1 cellular context compared by ENCODE assay signal in genomic region chr7:2774280-2774679, GRCh38.
TF ChIP-seq lines count a peak whose summit lies in the region.

No MANE protein-coding gene starts in this region.

TF ChIP-seq in GM23338, 12 proteins besides CTCF, POLR2A, EP300 and RAD21 (continued from another document):
- TF ChIP-seq, protein P1, sequence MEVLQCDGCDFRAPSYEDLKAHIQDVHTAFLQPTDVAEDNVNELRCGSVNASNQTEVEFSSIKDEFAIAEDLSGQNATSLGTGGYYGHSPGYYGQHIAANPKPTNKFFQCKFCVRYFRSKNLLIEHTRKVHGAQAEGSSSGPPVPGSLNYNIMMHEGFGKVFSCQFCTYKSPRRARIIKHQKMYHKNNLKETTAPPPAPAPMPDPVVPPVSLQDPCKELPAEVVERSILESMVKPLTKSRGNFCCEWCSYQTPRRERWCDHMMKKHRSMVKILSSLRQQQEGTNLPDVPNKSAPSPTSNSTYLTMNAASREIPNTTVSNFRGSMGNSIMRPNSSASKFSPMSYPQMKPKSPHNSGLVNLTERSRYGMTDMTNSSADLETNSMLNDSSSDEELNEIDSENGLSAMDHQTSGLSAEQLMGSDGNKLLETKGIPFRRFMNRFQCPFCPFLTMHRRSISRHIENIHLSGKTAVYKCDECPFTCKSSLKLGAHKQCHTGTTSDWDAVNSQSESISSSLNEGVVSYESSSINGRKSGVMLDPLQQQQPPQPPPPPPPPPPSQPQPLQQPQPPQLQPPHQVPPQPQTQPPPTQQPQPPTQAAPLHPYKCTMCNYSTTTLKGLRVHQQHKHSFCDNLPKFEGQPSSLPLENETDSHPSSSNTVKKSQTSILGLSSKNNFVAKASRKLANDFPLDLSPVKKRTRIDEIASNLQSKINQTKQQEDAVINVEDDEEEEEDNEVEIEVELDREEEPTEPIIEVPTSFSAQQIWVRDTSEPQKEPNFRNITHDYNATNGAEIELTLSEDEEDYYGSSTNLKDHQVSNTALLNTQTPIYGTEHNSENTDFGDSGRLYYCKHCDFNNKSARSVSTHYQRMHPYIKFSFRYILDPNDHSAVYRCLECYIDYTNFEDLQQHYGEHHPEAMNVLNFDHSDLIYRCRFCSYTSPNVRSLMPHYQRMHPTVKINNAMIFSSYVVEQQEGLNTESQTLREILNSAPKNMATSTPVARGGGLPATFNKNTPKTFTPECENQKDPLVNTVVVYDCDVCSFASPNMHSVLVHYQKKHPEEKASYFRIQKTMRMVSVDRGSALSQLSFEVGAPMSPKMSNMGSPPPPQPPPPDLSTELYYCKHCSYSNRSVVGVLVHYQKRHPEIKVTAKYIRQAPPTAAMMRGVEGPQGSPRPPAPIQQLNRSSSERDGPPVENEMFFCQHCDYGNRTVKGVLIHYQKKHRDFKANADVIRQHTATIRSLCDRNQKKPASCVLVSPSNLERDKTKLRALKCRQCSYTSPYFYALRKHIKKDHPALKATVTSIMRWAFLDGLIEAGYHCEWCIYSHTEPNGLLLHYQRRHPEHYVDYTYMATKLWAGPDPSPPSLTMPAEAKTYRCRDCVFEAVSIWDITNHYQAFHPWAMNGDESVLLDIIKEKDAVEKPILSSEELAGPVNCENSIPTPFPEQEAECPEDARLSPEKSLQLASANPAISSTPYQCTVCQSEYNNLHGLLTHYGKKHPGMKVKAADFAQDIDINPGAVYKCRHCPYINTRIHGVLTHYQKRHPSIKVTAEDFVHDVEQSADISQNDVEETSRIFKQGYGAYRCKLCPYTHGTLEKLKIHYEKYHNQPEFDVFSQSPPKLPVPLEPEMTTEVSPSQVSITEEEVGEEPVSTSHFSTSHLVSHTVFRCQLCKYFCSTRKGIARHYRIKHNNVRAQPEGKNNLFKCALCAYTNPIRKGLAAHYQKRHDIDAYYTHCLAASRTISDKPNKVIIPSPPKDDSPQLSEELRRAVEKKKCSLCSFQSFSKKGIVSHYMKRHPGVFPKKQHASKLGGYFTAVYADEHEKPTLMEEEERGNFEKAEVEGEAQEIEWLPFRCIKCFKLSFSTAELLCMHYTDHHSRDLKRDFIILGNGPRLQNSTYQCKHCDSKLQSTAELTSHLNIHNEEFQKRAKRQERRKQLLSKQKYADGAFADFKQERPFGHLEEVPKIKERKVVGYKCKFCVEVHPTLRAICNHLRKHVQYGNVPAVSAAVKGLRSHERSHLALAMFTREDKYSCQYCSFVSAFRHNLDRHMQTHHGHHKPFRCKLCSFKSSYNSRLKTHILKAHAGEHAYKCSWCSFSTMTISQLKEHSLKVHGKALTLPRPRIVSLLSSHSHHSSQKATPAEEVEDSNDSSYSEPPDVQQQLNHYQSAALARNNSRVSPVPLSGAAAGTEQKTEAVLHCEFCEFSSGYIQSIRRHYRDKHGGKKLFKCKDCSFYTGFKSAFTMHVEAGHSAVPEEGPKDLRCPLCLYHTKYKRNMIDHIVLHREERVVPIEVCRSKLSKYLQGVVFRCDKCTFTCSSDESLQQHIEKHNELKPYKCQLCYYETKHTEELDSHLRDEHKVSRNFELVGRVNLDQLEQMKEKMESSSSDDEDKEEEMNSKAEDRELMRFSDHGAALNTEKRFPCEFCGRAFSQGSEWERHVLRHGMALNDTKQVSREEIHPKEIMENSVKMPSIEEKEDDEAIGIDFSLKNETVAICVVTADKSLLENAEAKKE (CRISPR knock-in tag; IDR thresholded peaks at IDR 0.05), result no peak
- no peak for TF ChIP-seq ETS1 (IDR thresholded peaks at IDR 0.05)
- no peak for TF ChIP-seq NANOG (IDR thresholded peaks at IDR 0.05; ENCODE audit: borderline replicate concordance)
- TF ChIP-seq ZNF114 (CRISPR knock-in tag; IDR thresholded peaks at IDR 0.05), result no peak
- TF ChIP-seq CREB1 (CRISPR knock-in tag; IDR thresholded peaks at IDR 0.05; ENCODE audit: low read depth), result no peak
